Comparison of ENCODE assay signal across 1 cellular context in genomic region chr15:39128746-39129145, GRCh38.
TF ChIP-seq lines count a peak whose summit lies in the region.

No MANE protein-coding gene starts in this region.

TF ChIP-seq in IMR-90, 13 proteins besides CTCF, POLR2A, EP300 and RAD21:
- TF ChIP-seq MAFK (IDR thresholded peaks at IDR 0.05; ENCODE audit: low read depth, low read length), result no peak
- TF ChIP-seq BHLHE40 (IDR thresholded peaks at IDR 0.05; ENCODE audit: low read depth, low read length), result no peak
- no peak for TF ChIP-seq USF2 (IDR thresholded peaks at IDR 0.05; ENCODE audit: low read depth, low read length)
- TF ChIP-seq MXI1 (IDR thresholded peaks at IDR 0.05; ENCODE audit: borderline replicate concordance, low read depth, low read length), result no peak
- no peak for TF ChIP-seq NFE2L2 (IDR thresholded peaks at IDR 0.05; ENCODE audit: low read depth, low read length)
- TF ChIP-seq ELK1 (IDR thresholded peaks at IDR 0.05; ENCODE audit: borderline replicate concordance, low read depth, low read length), result no peak
- no peak for TF ChIP-seq MAZ (IDR thresholded peaks at IDR 0.05; ENCODE audit: borderline replicate concordance, low read depth, low read length)
- TF ChIP-seq FOS (IDR thresholded peaks at IDR 0.05; ENCODE audit: low read depth, low read length), result no peak
- no peak for TF ChIP-seq CHD1 (IDR thresholded peaks at IDR 0.05; ENCODE audit: low read depth, low read length)
- TF ChIP-seq RFX5 (IDR thresholded peaks at IDR 0.05; ENCODE audit: low read depth, low read length), result no peak
